28 cellular contexts compared by ENCODE assay signal in genomic region chr1:207762622-207763021, GRCh38.
"Had no signal": no experiment of that assay in that cellular context is flagged by ENCODE, and none has a peak within 500 bp of the region (broad histone marks: within the 10 kb centered on the region; RNA-seq: fewer than 3 reads in every experiment).

No MANE protein-coding gene starts in this region.

- H3K27ac ChIP-seq: breast epithelium, lower lobe of right lung, prostate gland, thoracic aorta, uterus had no signal

- DNase-seq: activated CD4-positive, alpha-beta T cell treated with anti-CD3 and anti-CD28 coated beads for 1 hour; activated CD4-positive, alpha-beta T cell treated with anti-CD3 and anti-CD28 coated beads, Interleukin-2, amount 50 U/mL, for 1 hour; activated CD8-positive, alpha-beta T cell treated with anti-CD3 and anti-CD28 coated beads for 36 hours; activated naive CD8-positive, alpha-beta T cell treated with anti-CD3 and anti-CD28 coated beads, Interleukin-2, amount 50 U/mL, for 24 hours; activated T-cell treated with anti-CD3 and anti-CD28 coated beads, Interleukin-2, amount 50 U/mL, for 4 hours; amygdala; central memory CD4-positive, alpha-beta T cell; endodermal cell; foreskin fibroblast; head of caudate nucleus; hippocampal formation; lower lobe of right lung; mucosa of descending colon; retina; stimulated activated CD4-positive, alpha-beta T cell treated with anti-CD3 and anti-CD28 coated beads, Interleukin-2, amount 100 ng/mL, for 48 hours; stimulated activated naive CD8-positive, alpha-beta T cell treated with anti-CD3 and anti-CD28 coated beads, Interleukin-15, Interleukin-2, amounts not matched to agents 100 U/mL and 50 U/mL, for 24 hours; SW 1271; T-helper 2 cell; trophoblast cell; uterus had no signal

- H3K36me3 ChIP-seq: breast epithelium, prostate gland, uterus had no signal

- H3K27me3 Mint-ChIP-seq: activated CD8-positive, alpha-beta T cell treated with anti-CD3 and anti-CD28 coated beads for 36 hours; activated naive CD4-positive, alpha-beta T cell treated with anti-CD3 and anti-CD28 coated beads, Interleukin-2, amount 50 U/mL, for 24 hours; activated naive CD8-positive, alpha-beta T cell treated with anti-CD3 and anti-CD28 coated beads, Interleukin-2, amount 50 U/mL, for 24 hours; dendritic cell treated with granulocyte-macrophage colony-stimulating factor and Interleukin-4, amounts not matched to agents 40 ng/mL and 50 ng/mL, for 4 days; natural killer cell treated with Interleukin-12 subunit alpha and Interleukin-12 subunit beta and Interleukin-15 and Interleukin-18, amount 100 ng/mL, for 72 hours had no signal

- H3K4me1 ChIP-seq: breast epithelium, lower lobe of right lung, prostate gland, uterus had no signal

- ATAC-seq: activated CD8-positive, alpha-beta T cell treated with anti-CD3 and anti-CD28 coated beads for 36 hours; activated naive CD8-positive, alpha-beta T cell treated with anti-CD3 and anti-CD28 coated beads, Interleukin-2, amount 50 U/mL, for 24 hours; activated T-cell treated with anti-CD3 and anti-CD28 coated beads, Interleukin-2, amount 50 U/mL, for 4 hours; left lobe of liver; mucosa of descending colon; natural killer cell treated with Interleukin-12 subunit alpha and Interleukin-12 subunit beta and Interleukin-15 and Interleukin-18, amount 100 ng/mL, for 72 hours; stimulated activated naive CD8-positive, alpha-beta T cell treated with anti-CD3 and anti-CD28 coated beads, Interleukin-15, Interleukin-2, amounts not matched to agents 100 U/mL and 50 U/mL, for 24 hours had no signal

- H3K27ac Mint-ChIP-seq: activated CD8-positive, alpha-beta T cell treated with anti-CD3 and anti-CD28 coated beads for 36 hours; activated naive CD4-positive, alpha-beta T cell treated with anti-CD3 and anti-CD28 coated beads, Interleukin-2, amount 50 U/mL, for 24 hours; activated naive CD8-positive, alpha-beta T cell treated with anti-CD3 and anti-CD28 coated beads, Interleukin-2, amount 50 U/mL, for 24 hours; activated T-helper 2 cell treated with anti-CD3 and anti-CD28 coated beads, Interferon-gamma antibody, Interleukin-2, Interleukin-4, amounts not matched to agents 10 μg/mL and 5 μg/mL and 100 μg/mL, durations not matched to agents 14 hours and 24 hours and 36 hours; dendritic cell treated with granulocyte-macrophage colony-stimulating factor and Interleukin-4, amounts not matched to agents 40 ng/mL and 50 ng/mL, for 4 days; endodermal cell; natural killer cell treated with Interleukin-12 subunit alpha and Interleukin-12 subunit beta and Interleukin-15 and Interleukin-18, amount 100 ng/mL, for 72 hours had no signal

- H3K9me3 Mint-ChIP-seq: activated naive CD4-positive, alpha-beta T cell treated with anti-CD3 and anti-CD28 coated beads, Interleukin-2, amount 50 U/mL, for 24 hours; activated naive CD8-positive, alpha-beta T cell treated with anti-CD3 and anti-CD28 coated beads, Interleukin-2, amount 50 U/mL, for 24 hours; activated T-cell treated with anti-CD3 and anti-CD28 coated beads, Interleukin-2, amount 50 U/mL, for 4 hours; activated T-helper 2 cell treated with anti-CD3 and anti-CD28 coated beads, Interferon-gamma antibody, Interleukin-2, Interleukin-4, amounts not matched to agents 10 μg/mL and 5 μg/mL and 100 μg/mL, durations not matched to agents 14 hours and 24 hours and 36 hours; natural killer cell treated with Interleukin-12 subunit alpha and Interleukin-12 subunit beta and Interleukin-15 and Interleukin-18, amount 100 ng/mL, for 72 hours had no signal

- H3K27me3 ChIP-seq: breast epithelium, uterus had no signal

- H3K4me1 Mint-ChIP-seq: activated naive CD8-positive, alpha-beta T cell treated with anti-CD3 and anti-CD28 coated beads, Interleukin-2, amount 50 U/mL, for 24 hours; endodermal cell had no signal

- H3K9me3 ChIP-seq: breast epithelium, lower lobe of right lung, mucosa of descending colon, prostate gland, thoracic aorta, uterus had no signal

- H3K4me3 Mint-ChIP-seq: activated CD8-positive, alpha-beta T cell treated with anti-CD3 and anti-CD28 coated beads for 36 hours; activated naive CD4-positive, alpha-beta T cell treated with anti-CD3 and anti-CD28 coated beads, Interleukin-2, amount 50 U/mL, for 24 hours; activated naive CD8-positive, alpha-beta T cell treated with anti-CD3 and anti-CD28 coated beads, Interleukin-2, amount 50 U/mL, for 24 hours; activated T-cell treated with anti-CD3 and anti-CD28 coated beads, Interleukin-2, amount 50 U/mL, for 4 hours; dendritic cell treated with granulocyte-macrophage colony-stimulating factor and Interleukin-4, amounts not matched to agents 40 ng/mL and 50 ng/mL, for 4 days; endodermal cell; natural killer cell treated with Interleukin-12 subunit alpha and Interleukin-12 subunit beta and Interleukin-15 and Interleukin-18, amount 100 ng/mL, for 72 hours had no signal

- H3K4me3 ChIP-seq: breast epithelium, lower lobe of right lung, mucosa of descending colon, prostate gland, thoracic aorta, uterus had no signal
